ENCODE assay signal across 32 cellular contexts in the genomic region with DNA sequence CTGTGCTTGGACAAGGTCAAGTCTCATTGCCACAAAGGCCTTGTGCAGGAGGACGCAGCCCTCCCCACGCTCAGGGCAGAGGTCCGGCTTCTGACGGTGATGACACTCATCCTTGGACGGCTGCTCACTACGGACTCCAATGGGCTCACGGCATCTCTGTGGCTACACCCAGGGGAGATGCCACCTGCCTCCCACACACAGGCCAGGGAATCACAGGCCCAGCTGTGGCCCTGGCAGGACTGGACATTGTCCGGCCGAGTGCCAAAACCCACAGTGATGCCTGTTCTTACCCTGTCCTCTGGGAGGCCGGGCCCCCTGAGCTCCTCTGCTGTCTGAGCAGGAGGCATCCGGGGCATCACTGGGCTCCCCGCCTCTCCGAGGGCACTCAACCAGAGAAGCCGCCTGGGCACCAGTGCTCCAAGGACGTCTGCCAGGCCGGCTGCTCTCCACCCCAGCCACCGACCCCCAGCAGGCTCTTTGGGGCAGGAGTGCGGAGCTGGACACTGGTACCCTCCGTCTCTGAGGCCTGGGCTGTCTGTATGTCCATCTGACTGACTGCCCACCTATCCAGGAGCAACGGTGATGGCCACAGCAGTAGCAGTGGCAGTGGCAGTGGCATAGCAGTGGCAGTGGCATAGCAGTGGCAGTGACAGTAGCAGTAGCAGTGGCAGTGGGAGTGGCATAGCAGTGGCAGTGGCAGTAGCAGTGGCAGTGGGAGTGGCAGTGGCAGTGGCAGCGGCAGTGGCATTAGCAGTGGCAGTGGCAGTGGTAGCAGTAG. TPM values are rescaled to one million over a fixed set of nuclear protein-coding genes. Genes with fewer than 3 reads are reported as not detected.
"Had no signal": no experiment of that assay in that cellular context is flagged by ENCODE, and none has a peak within 500 bp of the region (broad histone marks: within the 10 kb centered on the region; RNA-seq: fewer than 3 reads in every experiment).

No MANE protein-coding gene starts in this region.

- H3K27me3 Mint-ChIP-seq: activated naive CD8-positive, alpha-beta T cell treated with anti-CD3 and anti-CD28 coated beads, Interleukin-2, amount 10 ng/mL, durations not matched to agents 7 days and 5 days had no signal

- H3K27me3 ChIP-seq: ascending aorta, cardiac muscle cell had no signal

- H3K36me3 Mint-ChIP-seq: activated naive CD4-positive, alpha-beta T cell treated with anti-CD3 and anti-CD28 coated beads, Interleukin-2, amount 10 ng/mL, durations not matched to agents 7 days and 5 days; activated naive CD8-positive, alpha-beta T cell treated with anti-CD3 and anti-CD28 coated beads, Interleukin-2, amount 10 ng/mL, durations not matched to agents 7 days and 5 days; brain; stimulated activated effector memory CD8-positive, alpha-beta T cell treated with anti-CD3 and anti-CD28 coated beads, Interleukin-12 subunit alpha, Interleukin-12 subunit beta, amount 100 ng/mL, for 72 hours had no signal

- H3K9me3 Mint-ChIP-seq: activated naive CD8-positive, alpha-beta T cell treated with anti-CD3 and anti-CD28 coated beads, Interleukin-2, amount 10 ng/mL, durations not matched to agents 7 days and 5 days; effector memory CD8-positive, alpha-beta T cell; stimulated activated effector memory CD8-positive, alpha-beta T cell treated with anti-CD3 and anti-CD28 coated beads, Interleukin-12 subunit alpha, Interleukin-12 subunit beta, amount 100 ng/mL, for 72 hours; stimulated activated naive CD8-positive, alpha-beta T cell treated with anti-CD3 and anti-CD28 coated beads, Interleukin-15, amount 100 ng/mL, for 72 hours; T-helper 2 cell treated with Interferon-gamma antibody and Interleukin-4, amounts not matched to agents 5 μg/mL and 100 μg/mL, for 36 hours had no signal

- H3K4me3 ChIP-seq: ascending aorta, cardiac muscle cell, coronary artery, gastroesophageal sphincter, mucosa of descending colon had no signal

- DNase-seq: activated CD4-positive, alpha-beta T cell treated with anti-CD3 and anti-CD28 coated beads for 48 hours; activated CD4-positive, alpha-beta T cell treated with anti-CD3 and anti-CD28 coated beads, Interleukin-2, amount 50 U/mL, for 48 hours; activated CD8-positive, alpha-beta memory T cell treated with anti-CD3 and anti-CD28 coated beads for 24 hours; activated gamma-delta T cell; activated naive CD4-positive, alpha-beta T cell treated with anti-CD3 and anti-CD28 coated beads, Interleukin-2, amount 10 ng/mL, durations not matched to agents 7 days and 5 days; activated naive CD8-positive, alpha-beta T cell treated with anti-CD3 and anti-CD28 coated beads, Interleukin-2, amount 10 ng/mL, durations not matched to agents 7 days and 5 days; activated T-cell treated with anti-CD3 and anti-CD28 coated beads, Interleukin-2, amount 50 U/mL, for 1 hour; cerebellar nuclear complex; effector memory CD8-positive, alpha-beta T cell; hippocampal formation; left cardiac atrium; left ventricle myocardium superior; mucosa of descending colon; retina; small intestine; stimulated activated CD4-positive, alpha-beta T cell treated with anti-CD3 and anti-CD28 coated beads, Interleukin-4, amount 100 ng/mL, for 24 hours; stimulated activated naive CD8-positive, alpha-beta T cell treated with anti-CD3 and anti-CD28 coated beads, Interleukin-15, amount 100 ng/mL, for 72 hours; T-helper 1 cell had no signal

- H3K4me1 Mint-ChIP-seq: activated naive CD4-positive, alpha-beta T cell treated with anti-CD3 and anti-CD28 coated beads, Interleukin-2, amount 10 ng/mL, durations not matched to agents 7 days and 5 days; activated naive CD8-positive, alpha-beta T cell treated with anti-CD3 and anti-CD28 coated beads, Interleukin-2, amount 10 ng/mL, durations not matched to agents 7 days and 5 days; stimulated activated effector memory CD8-positive, alpha-beta T cell treated with anti-CD3 and anti-CD28 coated beads, Interleukin-12 subunit alpha, Interleukin-12 subunit beta, amount 100 ng/mL, for 72 hours; stimulated activated naive CD8-positive, alpha-beta T cell treated with anti-CD3 and anti-CD28 coated beads, Interleukin-15, amount 100 ng/mL, for 72 hours had no signal

- H3K9me3 ChIP-seq: ascending aorta, gastroesophageal sphincter, mucosa of descending colon, neutrophil had no signal

- H3K27ac Mint-ChIP-seq: activated naive CD4-positive, alpha-beta T cell treated with anti-CD3 and anti-CD28 coated beads, Interleukin-2, amount 10 ng/mL, durations not matched to agents 7 days and 5 days; activated naive CD8-positive, alpha-beta T cell treated with anti-CD3 and anti-CD28 coated beads, Interleukin-2, amount 10 ng/mL, durations not matched to agents 7 days and 5 days; brain; effector memory CD8-positive, alpha-beta T cell; stimulated activated effector memory CD8-positive, alpha-beta T cell treated with anti-CD3 and anti-CD28 coated beads, Interleukin-12 subunit alpha, Interleukin-12 subunit beta, amount 100 ng/mL, for 72 hours; stimulated activated naive CD8-positive, alpha-beta T cell treated with anti-CD3 and anti-CD28 coated beads, Interleukin-15, amount 100 ng/mL, for 72 hours; T-helper 2 cell treated with Interferon-gamma antibody and Interleukin-4, amounts not matched to agents 5 μg/mL and 100 μg/mL, for 36 hours had no signal

- H3K4me3 Mint-ChIP-seq: activated naive CD4-positive, alpha-beta T cell treated with anti-CD3 and anti-CD28 coated beads, Interleukin-2, amount 10 ng/mL, durations not matched to agents 7 days and 5 days; activated naive CD8-positive, alpha-beta T cell treated with anti-CD3 and anti-CD28 coated beads, Interleukin-2, amount 10 ng/mL, durations not matched to agents 7 days and 5 days; brain; effector memory CD8-positive, alpha-beta T cell; stimulated activated effector memory CD8-positive, alpha-beta T cell treated with anti-CD3 and anti-CD28 coated beads, Interleukin-12 subunit alpha, Interleukin-12 subunit beta, amount 100 ng/mL, for 72 hours; stimulated activated naive CD8-positive, alpha-beta T cell treated with anti-CD3 and anti-CD28 coated beads, Interleukin-15, amount 100 ng/mL, for 72 hours; T-helper 2 cell treated with Interferon-gamma antibody and Interleukin-4, amounts not matched to agents 5 μg/mL and 100 μg/mL, for 36 hours had no signal

- H3K36me3 ChIP-seq: ascending aorta, cardiac muscle cell, gastroesophageal sphincter, neutrophil had no signal

- H3K4me1 ChIP-seq: ascending aorta, gastroesophageal sphincter had no signal

RNA-seq across cellular contexts. Expression of a gene that starts 1.9 kb away (rescaled TPM):
- total RNA-seq: activated naive CD8-positive, alpha-beta T cell treated with anti-CD3 and anti-CD28 coated beads, Interleukin-2, amount 10 ng/mL, durations not matched to agents 7 days and 5 days; ascending aorta; cardiac muscle cell; left cardiac atrium; left ventricle myocardium superior; lung microvascular endothelial cell; mesenteric fat pad; osteocyte; posterior vena cava; sciatic nerve had no signal
- polyA plus RNA-seq: cardiac muscle cell had no signal

RNA-seq across cellular contexts. Expression of a gene that starts 50.3 kb away (rescaled TPM):
- total RNA-seq: activated naive CD8-positive, alpha-beta T cell treated with anti-CD3 and anti-CD28 coated beads, Interleukin-2, amount 10 ng/mL, durations not matched to agents 7 days and 5 days; ascending aorta; lung microvascular endothelial cell; osteocyte had no signal
- polyA plus RNA-seq: keratinocyte had no signal
